1 cellular context compared by ENCODE assay signal in the genomic region with DNA sequence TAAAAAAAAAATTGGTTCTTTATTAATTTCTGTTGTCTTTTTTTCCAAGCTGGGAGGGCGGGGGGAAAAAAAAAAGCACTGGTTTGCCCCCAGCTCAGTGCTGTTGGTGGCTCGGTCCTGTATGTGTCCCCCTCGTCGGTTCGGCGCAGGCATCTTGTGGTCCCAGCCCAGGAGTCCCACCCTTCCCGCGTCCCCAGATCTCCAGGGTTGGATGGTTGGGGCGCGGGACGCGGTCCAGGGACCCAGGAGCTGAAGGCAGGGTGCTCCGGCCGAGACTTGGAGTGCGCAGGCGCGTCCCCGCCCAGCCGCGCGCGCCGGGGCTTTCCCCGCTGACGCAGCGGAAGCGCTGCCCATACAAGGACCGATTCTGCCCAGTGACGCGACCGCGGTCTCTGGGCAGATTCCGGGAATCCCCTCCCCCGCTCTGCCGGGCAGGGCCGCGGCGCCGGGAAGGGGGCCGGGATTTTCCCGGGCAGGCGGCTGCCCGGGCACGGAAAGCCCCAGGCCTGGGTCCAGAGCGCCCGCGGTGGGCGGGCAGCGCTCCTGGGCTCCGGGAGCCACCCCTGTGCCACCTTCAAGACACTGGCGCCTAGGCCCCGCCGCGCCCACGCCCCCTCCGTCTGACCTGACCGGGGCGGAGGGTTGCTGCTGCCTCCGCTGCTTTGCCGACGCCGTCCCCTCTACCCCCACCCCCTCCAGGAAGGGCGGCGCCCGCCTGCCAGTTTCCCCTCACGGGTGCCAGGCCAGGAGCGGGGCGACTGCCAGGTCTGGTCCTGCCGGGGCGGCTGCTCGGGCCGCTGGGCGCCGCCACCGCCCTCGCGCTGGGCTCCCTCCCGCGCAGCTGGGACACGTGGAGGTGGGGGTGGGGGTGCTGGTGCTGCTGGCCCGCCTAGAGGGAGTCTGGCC.
TF ChIP-seq lines count a peak whose summit lies in the region.

No MANE protein-coding gene starts in this region.

TF ChIP-seq in HepG2, 621 proteins besides CTCF, POLR2A, EP300 and RAD21 (continued from another document and continues in another):
- TF ChIP-seq ZNF564 (CRISPR knock-in tag; IDR thresholded peaks at IDR 0.05) (no peak), ZNF225 (CRISPR knock-in tag; IDR thresholded peaks at IDR 0.05) (peak; percentile 75), TAF1 (CRISPR knock-in tag; IDR thresholded peaks at IDR 0.05) (peak; percentile 71; the same call in 1 of the 2 replicates), NR2F6 (IDR thresholded peaks at IDR 0.05) (no peak), NR2F6 (CRISPR knock-in tag; IDR thresholded peaks at IDR 0.05) (peak; percentile 21; the same call in 1 of the 2 replicates), ZMAT3 (CRISPR knock-in tag; conservative IDR thresholded peaks at IDR 0.05) (peak; percentile 67; the same call in 1 of the 2 replicates), NPAS2 (CRISPR knock-in tag; IDR thresholded peaks at IDR 0.05; ENCODE audit: borderline replicate concordance) (no peak), ZNF883 (CRISPR knock-in tag; IDR thresholded peaks at IDR 0.05; ENCODE audit: not compliant biosample characterization) (peak; percentile 45), PAX8 (CRISPR knock-in tag; IDR thresholded peaks at IDR 0.05; ENCODE audit: borderline replicate concordance) (no peak; the same call in 1 of the 2 replicates), ARNT2 (CRISPR knock-in tag; IDR thresholded peaks at IDR 0.05; ENCODE audit: low read depth) (0 out of 2 replicates have a peak, but pooled peaks have one; percentile 45), CREM (IDR thresholded peaks at IDR 0.05) (peak; percentile 74), CREM (CRISPR knock-in tag; IDR thresholded peaks at IDR 0.05) (peak; percentile 39; the same call in 1 of the 2 replicates), TCF12 (IDR thresholded peaks at IDR 0.05) (no peak), TCF12 (CRISPR knock-in tag; IDR thresholded peaks at IDR 0.05) (peak; percentile 57; the same call in 1 of the 2 replicates), ZNF446 (CRISPR knock-in tag; IDR thresholded peaks at IDR 0.05) (0 out of 2 replicates have a peak, but pooled peaks have one; percentile 50), SIN3A (IDR thresholded peaks at IDR 0.05; ENCODE audit: borderline replicate concordance, low read depth, low read length) (peak; percentile 92; the same call in 1 of the 2 replicates), ZNF556 (CRISPR knock-in tag; IDR thresholded peaks at IDR 0.05; ENCODE audit: borderline replicate concordance) (no peak), ZNF335 (CRISPR knock-in tag; IDR thresholded peaks at IDR 0.05) (peak; percentile 71; the same call in 1 of the 2 replicates), KMT2B (CRISPR knock-in tag; IDR thresholded peaks at IDR 0.05) (no peak), ELF1 (CRISPR knock-in tag; IDR thresholded peaks at IDR 0.05) (peak; percentile 65), SIX4 (CRISPR knock-in tag; IDR thresholded peaks at IDR 0.05) (no peak), CHD2 (IDR thresholded peaks at IDR 0.05; ENCODE audit: low read depth, low read length) (peak; percentile 72; the same call in 1 of the 2 replicates), SOX13 (IDR thresholded peaks at IDR 0.05) (no peak), SOX13 (CRISPR knock-in tag; conservative IDR thresholded peaks at IDR 0.05 in 1 of 2, IDR thresholded peaks at IDR 0.05 in 1 of 2) (peak in 1 of 2 experiments; percentile 44; a peak in 1 of 4 replicates), ZBTB38 (CRISPR knock-in tag; IDR thresholded peaks at IDR 0.05) (0 out of 2 replicates have a peak, but pooled peaks have one; percentile 22), NONO (IDR thresholded peaks at IDR 0.05) (no peak), NONO (CRISPR knock-in tag; conservative IDR thresholded peaks at IDR 0.05) (peak; percentile 59), ZNF709 (CRISPR knock-in tag; IDR thresholded peaks at IDR 0.05) (0 out of 2 replicates have a peak, but pooled peaks have one; percentile 66), ZNF772 (CRISPR knock-in tag; IDR thresholded peaks at IDR 0.05) (peak; percentile 45; the same call in 1 of the 2 replicates), HDAC2 (CRISPR knock-in tag; IDR thresholded peaks at IDR 0.05) (peak; percentile 15; the same call in 1 of the 2 replicates), ISL2 (CRISPR knock-in tag; IDR thresholded peaks at IDR 0.05) (peak; percentile 70; the same call in 1 of the 2 replicates), ETV5 (CRISPR knock-in tag; IDR thresholded peaks at IDR 0.05; ENCODE audit: borderline replicate concordance) (peak; percentile 63; the same call in 1 of the 2 replicates), RFX5 (IDR thresholded peaks at IDR 0.05; ENCODE audit: low read depth, low read length) (peak; percentile 96), MED1 (CRISPR knock-in tag; IDR thresholded peaks at IDR 0.05) (peak; percentile 76), SP5 (CRISPR knock-in tag; IDR thresholded peaks at IDR 0.05; ENCODE audit: borderline replicate concordance, low read depth) (peak; percentile 64), ZSCAN22 (CRISPR knock-in tag; IDR thresholded peaks at IDR 0.05) (peak; percentile 88), RBM22 (optimal IDR thresholded peaks at IDR 0.05; ENCODE audit: low read length) (peak; percentile 21), RBM39 (IDR thresholded peaks at IDR 0.05; ENCODE audit: low read depth, low read length, poor library complexity, severe bottlenecking) (peak; percentile 81)
- TF ChIP-seq, protein P1, sequence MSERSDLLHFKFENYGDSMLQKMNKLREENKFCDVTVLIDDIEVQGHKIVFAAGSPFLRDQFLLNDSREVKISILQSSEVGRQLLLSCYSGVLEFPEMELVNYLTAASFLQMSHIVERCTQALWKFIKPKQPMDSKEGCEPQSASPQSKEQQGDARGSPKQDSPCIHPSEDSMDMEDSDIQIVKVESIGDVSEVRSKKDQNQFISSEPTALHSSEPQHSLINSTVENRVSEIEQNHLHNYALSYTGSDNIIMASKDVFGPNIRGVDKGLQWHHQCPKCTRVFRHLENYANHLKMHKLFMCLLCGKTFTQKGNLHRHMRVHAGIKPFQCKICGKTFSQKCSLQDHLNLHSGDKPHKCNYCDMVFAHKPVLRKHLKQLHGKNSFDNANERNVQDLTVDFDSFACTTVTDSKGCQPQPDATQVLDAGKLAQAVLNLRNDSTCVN (CRISPR knock-in tag; IDR thresholded peaks at IDR 0.05; ENCODE audit: borderline replicate concordance): peak; percentile 53; the same call in 1 of the 2 replicates
- TF ChIP-seq, protein P2, sequence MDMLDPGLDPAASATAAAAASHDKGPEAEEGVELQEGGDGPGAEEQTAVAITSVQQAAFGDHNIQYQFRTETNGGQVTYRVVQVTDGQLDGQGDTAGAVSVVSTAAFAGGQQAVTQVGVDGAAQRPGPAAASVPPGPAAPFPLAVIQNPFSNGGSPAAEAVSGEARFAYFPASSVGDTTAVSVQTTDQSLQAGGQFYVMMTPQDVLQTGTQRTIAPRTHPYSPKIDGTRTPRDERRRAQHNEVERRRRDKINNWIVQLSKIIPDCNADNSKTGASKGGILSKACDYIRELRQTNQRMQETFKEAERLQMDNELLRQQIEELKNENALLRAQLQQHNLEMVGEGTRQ (IDR thresholded peaks at IDR 0.05; ENCODE audit: low read depth, low read length): no peak
- TF ChIP-seq, protein P2 (CRISPR knock-in tag; IDR thresholded peaks at IDR 0.05; ENCODE audit: borderline replicate concordance): peak; percentile 99; the same call in 1 of the 2 replicates
- TF ChIP-seq, protein P3, sequence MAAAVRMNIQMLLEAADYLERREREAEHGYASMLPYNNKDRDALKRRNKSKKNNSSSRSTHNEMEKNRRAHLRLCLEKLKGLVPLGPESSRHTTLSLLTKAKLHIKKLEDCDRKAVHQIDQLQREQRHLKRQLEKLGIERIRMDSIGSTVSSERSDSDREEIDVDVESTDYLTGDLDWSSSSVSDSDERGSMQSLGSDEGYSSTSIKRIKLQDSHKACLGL (CRISPR knock-in tag; IDR thresholded peaks at IDR 0.05): peak; percentile 45; the same call in 1 of the 2 replicates
- TF ChIP-seq, protein P4, sequence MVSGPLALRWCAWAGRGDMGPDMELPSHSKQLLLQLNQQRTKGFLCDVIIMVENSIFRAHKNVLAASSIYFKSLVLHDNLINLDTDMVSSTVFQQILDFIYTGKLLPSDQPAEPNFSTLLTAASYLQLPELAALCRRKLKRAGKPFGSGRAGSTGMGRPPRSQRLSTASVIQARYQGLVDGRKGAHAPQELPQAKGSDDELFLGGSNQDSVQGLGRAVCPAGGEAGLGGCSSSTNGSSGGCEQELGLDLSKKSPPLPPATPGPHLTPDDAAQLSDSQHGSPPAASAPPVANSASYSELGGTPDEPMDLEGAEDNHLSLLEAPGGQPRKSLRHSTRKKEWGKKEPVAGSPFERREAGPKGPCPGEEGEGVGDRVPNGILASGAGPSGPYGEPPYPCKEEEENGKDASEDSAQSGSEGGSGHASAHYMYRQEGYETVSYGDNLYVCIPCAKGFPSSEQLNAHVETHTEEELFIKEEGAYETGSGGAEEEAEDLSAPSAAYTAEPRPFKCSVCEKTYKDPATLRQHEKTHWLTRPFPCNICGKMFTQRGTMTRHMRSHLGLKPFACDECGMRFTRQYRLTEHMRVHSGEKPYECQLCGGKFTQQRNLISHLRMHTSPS (CRISPR knock-in tag; IDR thresholded peaks at IDR 0.05; ENCODE audit: low read depth): peak; percentile 31; the same call in 1 of the 2 replicates
- TF ChIP-seq, protein P5, sequence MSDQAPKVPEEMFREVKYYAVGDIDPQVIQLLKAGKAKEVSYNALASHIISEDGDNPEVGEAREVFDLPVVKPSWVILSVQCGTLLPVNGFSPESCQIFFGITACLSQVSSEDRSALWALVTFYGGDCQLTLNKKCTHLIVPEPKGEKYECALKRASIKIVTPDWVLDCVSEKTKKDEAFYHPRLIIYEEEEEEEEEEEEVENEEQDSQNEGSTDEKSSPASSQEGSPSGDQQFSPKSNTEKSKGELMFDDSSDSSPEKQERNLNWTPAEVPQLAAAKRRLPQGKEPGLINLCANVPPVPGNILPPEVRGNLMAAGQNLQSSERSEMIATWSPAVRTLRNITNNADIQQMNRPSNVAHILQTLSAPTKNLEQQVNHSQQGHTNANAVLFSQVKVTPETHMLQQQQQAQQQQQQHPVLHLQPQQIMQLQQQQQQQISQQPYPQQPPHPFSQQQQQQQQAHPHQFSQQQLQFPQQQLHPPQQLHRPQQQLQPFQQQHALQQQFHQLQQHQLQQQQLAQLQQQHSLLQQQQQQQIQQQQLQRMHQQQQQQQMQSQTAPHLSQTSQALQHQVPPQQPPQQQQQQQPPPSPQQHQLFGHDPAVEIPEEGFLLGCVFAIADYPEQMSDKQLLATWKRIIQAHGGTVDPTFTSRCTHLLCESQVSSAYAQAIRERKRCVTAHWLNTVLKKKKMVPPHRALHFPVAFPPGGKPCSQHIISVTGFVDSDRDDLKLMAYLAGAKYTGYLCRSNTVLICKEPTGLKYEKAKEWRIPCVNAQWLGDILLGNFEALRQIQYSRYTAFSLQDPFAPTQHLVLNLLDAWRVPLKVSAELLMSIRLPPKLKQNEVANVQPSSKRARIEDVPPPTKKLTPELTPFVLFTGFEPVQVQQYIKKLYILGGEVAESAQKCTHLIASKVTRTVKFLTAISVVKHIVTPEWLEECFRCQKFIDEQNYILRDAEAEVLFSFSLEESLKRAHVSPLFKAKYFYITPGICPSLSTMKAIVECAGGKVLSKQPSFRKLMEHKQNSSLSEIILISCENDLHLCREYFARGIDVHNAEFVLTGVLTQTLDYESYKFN (CRISPR knock-in tag; conservative IDR thresholded peaks at IDR 0.05): peak; percentile 34
- TF ChIP-seq, protein P6, sequence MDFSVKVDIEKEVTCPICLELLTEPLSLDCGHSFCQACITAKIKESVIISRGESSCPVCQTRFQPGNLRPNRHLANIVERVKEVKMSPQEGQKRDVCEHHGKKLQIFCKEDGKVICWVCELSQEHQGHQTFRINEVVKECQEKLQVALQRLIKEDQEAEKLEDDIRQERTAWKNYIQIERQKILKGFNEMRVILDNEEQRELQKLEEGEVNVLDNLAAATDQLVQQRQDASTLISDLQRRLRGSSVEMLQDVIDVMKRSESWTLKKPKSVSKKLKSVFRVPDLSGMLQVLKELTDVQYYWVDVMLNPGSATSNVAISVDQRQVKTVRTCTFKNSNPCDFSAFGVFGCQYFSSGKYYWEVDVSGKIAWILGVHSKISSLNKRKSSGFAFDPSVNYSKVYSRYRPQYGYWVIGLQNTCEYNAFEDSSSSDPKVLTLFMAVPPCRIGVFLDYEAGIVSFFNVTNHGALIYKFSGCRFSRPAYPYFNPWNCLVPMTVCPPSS (IDR thresholded peaks at IDR 0.05): no peak
- TF ChIP-seq, protein P7, sequence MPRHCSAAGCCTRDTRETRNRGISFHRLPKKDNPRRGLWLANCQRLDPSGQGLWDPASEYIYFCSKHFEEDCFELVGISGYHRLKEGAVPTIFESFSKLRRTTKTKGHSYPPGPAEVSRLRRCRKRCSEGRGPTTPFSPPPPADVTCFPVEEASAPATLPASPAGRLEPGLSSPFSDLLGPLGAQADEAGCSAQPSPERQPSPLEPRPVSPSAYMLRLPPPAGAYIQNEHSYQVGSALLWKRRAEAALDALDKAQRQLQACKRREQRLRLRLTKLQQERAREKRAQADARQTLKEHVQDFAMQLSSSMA (CRISPR knock-in tag; IDR thresholded peaks at IDR 0.05): 0 out of 2 replicates have a peak, but pooled peaks have one; percentile 58
- TF ChIP-seq, protein P8, sequence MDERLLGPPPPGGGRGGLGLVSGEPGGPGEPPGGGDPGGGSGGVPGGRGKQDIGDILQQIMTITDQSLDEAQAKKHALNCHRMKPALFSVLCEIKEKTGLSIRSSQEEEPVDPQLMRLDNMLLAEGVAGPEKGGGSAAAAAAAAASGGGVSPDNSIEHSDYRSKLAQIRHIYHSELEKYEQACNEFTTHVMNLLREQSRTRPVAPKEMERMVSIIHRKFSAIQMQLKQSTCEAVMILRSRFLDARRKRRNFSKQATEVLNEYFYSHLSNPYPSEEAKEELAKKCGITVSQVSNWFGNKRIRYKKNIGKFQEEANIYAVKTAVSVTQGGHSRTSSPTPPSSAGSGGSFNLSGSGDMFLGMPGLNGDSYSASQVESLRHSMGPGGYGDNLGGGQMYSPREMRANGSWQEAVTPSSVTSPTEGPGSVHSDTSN (CRISPR knock-in tag; IDR thresholded peaks at IDR 0.05): no peak
